Comparison of ENCODE assay signal across 18 cellular contexts in the genomic region with DNA sequence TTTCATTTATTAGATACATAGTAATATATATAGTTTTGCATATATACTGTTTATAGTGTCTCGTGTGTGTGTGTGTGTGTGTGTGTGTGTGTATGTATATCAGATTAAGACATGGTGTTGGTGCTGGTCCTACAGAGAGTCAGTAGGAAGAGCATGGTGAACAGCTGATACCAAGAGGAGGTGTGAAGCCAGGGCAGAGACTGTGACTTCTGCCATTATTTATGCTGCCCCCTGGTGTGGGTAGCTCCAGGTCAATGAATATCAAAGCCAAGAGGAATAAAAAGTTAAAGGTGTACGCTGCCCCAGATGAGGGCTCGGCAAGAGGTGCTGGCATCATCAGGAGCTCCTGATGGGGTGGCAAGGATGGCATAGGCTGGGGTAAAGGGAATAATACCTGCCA.
DNase-seq lines count a peak whose midpoint lies in the region; ATAC-seq and TF ChIP-seq lines count a peak whose summit lies in the region.
"Had no signal": no experiment of that assay in that cellular context is flagged by ENCODE, and none has a peak within 500 bp of the region (broad histone marks: within the 10 kb centered on the region; RNA-seq: fewer than 3 reads in every experiment).

No MANE protein-coding gene starts in this region.

- H3K9me3 Mint-ChIP-seq in nephron = no peaks in the 10 kb centered on the region
- H3K9me3 Mint-ChIP-seq in activated T-cell treated with anti-CD3 and anti-CD28 coated beads, Interleukin-2, amount 50 U/mL, for 72 hours = no peaks in the 10 kb centered on the region
- H3K9me3 Mint-ChIP-seq: activated naive CD8-positive, alpha-beta T cell treated with anti-CD3 and anti-CD28 coated beads for 36 hours; activated T-cell treated with anti-CD3 and anti-CD28 coated beads, Interleukin-2, amount 50 U/mL, for 24 hours; CD8-positive, alpha-beta T cell had no signal

- no peaks in the 10 kb centered on the region for H3K36me3 ChIP-seq in GM06990 (ENCODE audit: control insufficient read depth, insufficient read depth, low read length)
- H3K36me3 ChIP-seq: breast epithelium, SJSA1 had no signal

- DNase-seq in GM06990 (ENCODE audit: extremely low read depth, insufficient read length) (no peak), KBM-7 (peak; percentile 2), choroid plexus epithelial cell (ENCODE audit: low read depth) (no peak), GDM1 (lab: John Stamatoyannopoulos, UW) (no peak)
- DNase-seq in activated T-cell treated with anti-CD3 and anti-CD28 coated beads, Interleukin-2, amount 50 U/mL, for 72 hours = no peak
- DNase-seq: activated naive CD8-positive, alpha-beta T cell treated with anti-CD3 and anti-CD28 coated beads for 36 hours; activated T-cell treated with anti-CD3 and anti-CD28 coated beads, Interleukin-2, amount 50 U/mL, for 24 hours; CD8-positive, alpha-beta T cell; effector CD4-positive, alpha-beta T cell; foreskin melanocyte; left ventricle myocardium superior; NCI-H1105; small intestine had no signal

- peaks cover 9% of the 10 kb centered on the region for H3K4me1 Mint-ChIP-seq in nephron
- no peaks in the 10 kb centered on the region for H3K4me1 Mint-ChIP-seq in activated T-cell treated with anti-CD3 and anti-CD28 coated beads, Interleukin-2, amount 50 U/mL, for 72 hours (ENCODE audit: low read depth)
- H3K4me1 Mint-ChIP-seq: activated naive CD8-positive, alpha-beta T cell treated with anti-CD3 and anti-CD28 coated beads for 36 hours; IgD-negative memory B cell had no signal

- no peak for ATAC-seq in activated T-cell treated with anti-CD3 and anti-CD28 coated beads, Interleukin-2, amount 50 U/mL, for 72 hours (replicated peaks in 1 of 2)
- no peak for ATAC-seq in GM21717 (IDR thresholded peaks at IDR 0.05; ENCODE audit: unreplicated experiment)
- ATAC-seq: CD8-positive, alpha-beta T cell had no signal

- H3K27me3 Mint-ChIP-seq in nephron (ENCODE audit: low read depth) = peaks cover 7% of the 10 kb centered on the region
- H3K27me3 Mint-ChIP-seq in activated T-cell treated with anti-CD3 and anti-CD28 coated beads, Interleukin-2, amount 50 U/mL, for 72 hours (ENCODE audit: low read depth) = peaks cover 14% of the 10 kb centered on the region

- TF ChIP-seq CTCF in GM06990 (IDR thresholded peaks at IDR 0.05; ENCODE audit: insufficient read depth, low read length, poor library complexity, severe bottlenecking) (peak; percentile 21), choroid plexus epithelial cell (conservative IDR thresholded peaks at IDR 0.05; ENCODE audit: low read depth, low read length) (peak; percentile 34), nephron (IDR thresholded peaks at IDR 0.05; ENCODE audit: unreplicated experiment in 3 of 3) (no peak)

- H3K27ac Mint-ChIP-seq in nephron = peak overlapping the region in 2 of 3 experiments; percentile 18 to 68
- H3K27ac Mint-ChIP-seq in activated T-cell treated with anti-CD3 and anti-CD28 coated beads, Interleukin-2, amount 50 U/mL, for 72 hours = no peak overlapping the region
- H3K27ac Mint-ChIP-seq: activated naive CD8-positive, alpha-beta T cell treated with anti-CD3 and anti-CD28 coated beads for 36 hours; activated T-cell treated with anti-CD3 and anti-CD28 coated beads, Interleukin-2, amount 50 U/mL, for 24 hours; CD8-positive, alpha-beta T cell; IgD-negative memory B cell had no signal

- no peak overlapping the region for H3K4me3 ChIP-seq in GM06990 (replicated peaks; ENCODE audit: low read depth, low read length)
- no peak overlapping the region for H3K4me3 ChIP-seq in choroid plexus epithelial cell (ENCODE audit: low read depth, low read length)
- H3K4me3 ChIP-seq: breast epithelium, SJSA1 had no signal

- no peak overlapping the region for H3K4me3 Mint-ChIP-seq in nephron
- H3K4me3 Mint-ChIP-seq in activated T-cell treated with anti-CD3 and anti-CD28 coated beads, Interleukin-2, amount 50 U/mL, for 72 hours = no peak overlapping the region
- H3K4me3 Mint-ChIP-seq: activated naive CD8-positive, alpha-beta T cell treated with anti-CD3 and anti-CD28 coated beads for 36 hours; activated T-cell treated with anti-CD3 and anti-CD28 coated beads, Interleukin-2, amount 50 U/mL, for 24 hours; CD8-positive, alpha-beta T cell; IgD-negative memory B cell had no signal

- H3K27me3 ChIP-seq in GM06990 (replicated peaks; ENCODE audit: control insufficient read depth, insufficient read depth, low read length) = no peaks in the 10 kb centered on the region
- H3K27me3 ChIP-seq: breast epithelium, SJSA1 had no signal

- in situ Hi-C loops in KBM-7 (cut with MboI; ENCODE audit: low pct_unique_long_range_greater_than_20kb, low sequenced_read_pairs) = no loop called here

- no peaks in the 10 kb centered on the region for H3K36me3 Mint-ChIP-seq in nephron (ENCODE audit: low read depth)
- H3K36me3 Mint-ChIP-seq in activated T-cell treated with anti-CD3 and anti-CD28 coated beads, Interleukin-2, amount 50 U/mL, for 72 hours (ENCODE audit: insufficient read depth in 2 of 2) = no peaks in the 10 kb centered on the region
- H3K36me3 Mint-ChIP-seq: activated naive CD8-positive, alpha-beta T cell treated with anti-CD3 and anti-CD28 coated beads for 36 hours; CD8-positive, alpha-beta T cell; IgD-negative memory B cell had no signal

Comparison
In these comparisons a context has a peak if more than half of its experiments do, and no peak if none do; other contexts are left out.
1. CTCF ChIP-seq: peak in GM06990 (single experiment) and choroid plexus epithelial cell (single experiment); none in nephron (0 of 3).